ENCODE assay signal across 18 cellular contexts in genomic region chr2:102042196-102043041, GRCh38. TPM values are rescaled to one million over a fixed set of nuclear protein-coding genes. Genes with fewer than 3 reads are reported as not detected.
DNase-seq lines count a peak whose midpoint lies in the region; ATAC-seq, FAIRE-seq and TF ChIP-seq lines count a peak whose summit lies in the region.
"Had no signal": no experiment of that assay in that cellular context is flagged by ENCODE, and none has a peak within 500 bp of the region (broad histone marks: within the 10 kb centered on the region; RNA-seq: fewer than 3 reads in every experiment).

No MANE protein-coding gene starts in this region.

- H3K79me2 ChIP-seq in OCI-LY3 (ENCODE audit: low read length), result no peaks in the 10 kb centered on the region
- no peaks in the 10 kb centered on the region for H3K79me2 ChIP-seq in GM12878 (ENCODE audit: control insufficient read depth, insufficient read depth, low read length)
- H3K79me2 ChIP-seq in parathyroid adenoma, result no peaks in the 10 kb centered on the region

- intact Hi-C loops in activated CD8-positive, alpha-beta T cell treated with anti-CD3 and anti-CD28 coated beads for 36 hours (cut with micrococcal nuclease), result no loop called here
- intact Hi-C loops in GM12878 (cut with micrococcal nuclease; ENCODE audit: unreplicated experiment) (no loop called here), left ventricle myocardium superior (cut with micrococcal nuclease) (no loop called here)

- H3K4me3 Mint-ChIP-seq in activated CD8-positive, alpha-beta T cell treated with anti-CD3 and anti-CD28 coated beads for 36 hours, result no peak overlapping the region
- no peak overlapping the region for H3K4me3 Mint-ChIP-seq in activated CD8-positive, alpha-beta T cell treated with anti-CD3 and anti-CD28 coated beads, Interleukin-2, amount 10 ng/mL, durations not matched to agents 7 days and 5 days

- H3K27ac Mint-ChIP-seq in activated CD8-positive, alpha-beta T cell treated with anti-CD3 and anti-CD28 coated beads for 36 hours, result no peak overlapping the region
- no peak overlapping the region for H3K27ac Mint-ChIP-seq in activated CD8-positive, alpha-beta T cell treated with anti-CD3 and anti-CD28 coated beads, Interleukin-2, amount 10 ng/mL, durations not matched to agents 7 days and 5 days

- TF ChIP-seq CTCF in activated CD8-positive, alpha-beta T cell treated with anti-CD3 and anti-CD28 coated beads for 36 hours (IDR thresholded peaks at IDR 0.05), result peak; percentile 17
- TF ChIP-seq CTCF in OCI-LY3 (IDR thresholded peaks at IDR 0.05; ENCODE audit: low read depth, low read length) (no peak), GM12878 (IDR thresholded peaks at IDR 0.05 in 2 of 3, conservative IDR thresholded peaks at IDR 0.05 in 1 of 3; ENCODE audit: control insufficient read depth in 2 of 3, extremely low read depth in 1 of 3, insufficient read depth in 1 of 3, low read depth in 3 of 3, low read length in 3 of 3) (no peak), parathyroid adenoma (IDR thresholded peaks at IDR 0.05) (no peak)

- SMC1A ChIA-PET in GM12878 (lab: Charles Lee; ENCODE audit: uncharacterized antibody, unreplicated experiment), result interaction anchor here (1.1 to 9.1 kb wide), 8 partner anchors 8 to 69 kb away, joined by 3 to 68 read pairs (median 7); no protein-coding TSS in a partner anchor

- TF ChIP-seq POLR2A in GM12878 (IDR thresholded peaks at IDR 0.05; ENCODE audit: low read depth, low read length), result no peak

- 28% methylated on average over 4 of the region's 4 CpGs for WGBS in GM12878 (ENCODE audit: insufficient coverage, insufficient replicate concordance, low lambda C conversion rate, missing lambda C conversion rate)

- ATAC-seq in activated CD8-positive, alpha-beta T cell treated with anti-CD3 and anti-CD28 coated beads for 36 hours, result peak; percentile 39
- ATAC-seq in activated CD8-positive, alpha-beta T cell treated with anti-CD3 and anti-CD28 coated beads, Interleukin-2, amount 10 ng/mL, durations not matched to agents 7 days and 5 days, result no peak
- peak; percentile 72 for ATAC-seq in GM12878
- ATAC-seq in left ventricle myocardium superior, result no peak

- no peaks in the 10 kb centered on the region for H3K36me3 Mint-ChIP-seq in activated CD8-positive, alpha-beta T cell treated with anti-CD3 and anti-CD28 coated beads for 36 hours (ENCODE audit: low read depth)
- no peaks in the 10 kb centered on the region for H3K36me3 Mint-ChIP-seq in activated CD8-positive, alpha-beta T cell treated with anti-CD3 and anti-CD28 coated beads, Interleukin-2, amount 10 ng/mL, durations not matched to agents 7 days and 5 days (ENCODE audit: low read depth)

- no peaks in the 10 kb centered on the region for H3K36me3 ChIP-seq in OCI-LY3 (replicated peaks; ENCODE audit: low read depth, low read length)
- H3K36me3 ChIP-seq in GM12878 (ENCODE audit: control insufficient read depth in 2 of 2, insufficient read depth in 2 of 2, low read length in 1 of 2), result no peaks in the 10 kb centered on the region
- H3K36me3 ChIP-seq in parathyroid adenoma (ENCODE audit: control insufficient read depth, insufficient read depth, low read length), result no peaks in the 10 kb centered on the region
- no peaks in the 10 kb centered on the region for H3K36me3 ChIP-seq in HAP-1 (replicated peaks)
- H3K36me3 ChIP-seq: BLaER1 treated with 17β-estradiol and CSF1 and Interleukin-3, amounts not matched to agents 10 nM and 100 nM had no signal

- BruUV-seq in GM12878 (replicated peaks; lab: Mats Ljungman, UMichigan), result no TSS peak

- H3K4me3 ChIP-seq in OCI-LY3 (ENCODE audit: low read length), result no peak overlapping the region
- H3K4me3 ChIP-seq in GM12878, result no peak overlapping the region
- no peak overlapping the region for H3K4me3 ChIP-seq in parathyroid adenoma (ENCODE audit: low read depth, low read length)
- H3K4me3 ChIP-seq in HAP-1, result no peak overlapping the region
- H3K4me3 ChIP-seq: BLaER1 treated with 17β-estradiol and CSF1 and Interleukin-3, amounts not matched to agents 10 nM and 100 nM had no signal

- peaks cover 24% of the 10 kb centered on the region for H3K27me3 ChIP-seq in OCI-LY3 (ENCODE audit: low read depth, low read length)
- no peaks in the 10 kb centered on the region for H3K27me3 ChIP-seq in GM12878 (replicated peaks in 1 of 2; ENCODE audit: control insufficient read depth in 2 of 2, insufficient read depth in 2 of 2, low read length in 1 of 2)
- H3K27me3 ChIP-seq in parathyroid adenoma (ENCODE audit: control insufficient read depth, insufficient read depth, low read length), result no peaks in the 10 kb centered on the region
- H3K27me3 ChIP-seq in HAP-1 (ENCODE audit: low read depth), result no peaks in the 10 kb centered on the region

- H3K27me3 Mint-ChIP-seq in activated CD8-positive, alpha-beta T cell treated with anti-CD3 and anti-CD28 coated beads for 36 hours, result peaks cover 13% of the 10 kb centered on the region
- H3K27me3 Mint-ChIP-seq in activated CD8-positive, alpha-beta T cell treated with anti-CD3 and anti-CD28 coated beads, Interleukin-2, amount 10 ng/mL, durations not matched to agents 7 days and 5 days (ENCODE audit: low read depth), result peaks cover 38% of the 10 kb centered on the region

- TF ChIP-seq EP300 in GM12878 (IDR thresholded peaks at IDR 0.05; ENCODE audit: borderline replicate concordance in 1 of 2, control insufficient read depth in 1 of 2, low read depth in 2 of 2, low read length in 2 of 2), result no peak

- H3K4me1 Mint-ChIP-seq in activated CD8-positive, alpha-beta T cell treated with anti-CD3 and anti-CD28 coated beads for 36 hours (ENCODE audit: low read depth), result peaks cover 18% of the 10 kb centered on the region
- peaks cover 22% of the 10 kb centered on the region for H3K4me1 Mint-ChIP-seq in activated CD8-positive, alpha-beta T cell treated with anti-CD3 and anti-CD28 coated beads, Interleukin-2, amount 10 ng/mL, durations not matched to agents 7 days and 5 days (ENCODE audit: low read depth)

- no peak overlapping the region for H2AFZ ChIP-seq in OCI-LY3 (ENCODE audit: low read depth, low read length)
- H2AFZ ChIP-seq in GM12878 (ENCODE audit: control insufficient read depth, low read depth, low read length), result no peak overlapping the region
- H2AFZ ChIP-seq in parathyroid adenoma, result peak overlapping the region; percentile 52

- POLR2A ChIA-PET in activated CD8-positive, alpha-beta T cell treated with anti-CD3 and anti-CD28 coated beads for 36 hours (lab: Charles Lee), result no interaction called here
- POLR2A ChIA-PET in activated CD8-positive, alpha-beta T cell treated with anti-CD3 and anti-CD28 coated beads, Interleukin-2, amount 10 ng/mL, durations not matched to agents 7 days and 5 days (lab: Charles Lee), result no interaction called here
- POLR2A ChIA-PET in GM12878 (lab: Charles Lee), result interaction anchor here (1.3 kb wide), 1 partner anchor 16 kb away, joined by 4 read pairs; no protein-coding TSS in a partner anchor

- no peaks in the 10 kb centered on the region for H4K20me1 ChIP-seq in OCI-LY3 (ENCODE audit: insufficient read depth, low read length)
- H4K20me1 ChIP-seq in GM12878 (ENCODE audit: control insufficient read depth, insufficient read depth), result no peaks in the 10 kb centered on the region
- H4K20me1 ChIP-seq: BLaER1 treated with 17β-estradiol and CSF1 and Interleukin-3, amounts not matched to agents 10 nM and 100 nM had no signal

- H3K4me1 ChIP-seq in OCI-LY3 (ENCODE audit: low read length), result peaks cover 37% of the 10 kb centered on the region
- no peaks in the 10 kb centered on the region for H3K4me1 ChIP-seq in GM12878 (ENCODE audit: control insufficient read depth, insufficient read depth, low read length)
- peaks cover 27% of the 10 kb centered on the region for H3K4me1 ChIP-seq in parathyroid adenoma
- no peaks in the 10 kb centered on the region for H3K4me1 ChIP-seq in HAP-1

- in situ Hi-C loops in GM12878 (cut with MboI), result no loop called here
- in situ Hi-C loops in HAP-1 (cut with MboI; ENCODE audit: low sequenced_read_pairs), result no loop called here

- H3K9me3 Mint-ChIP-seq in activated CD8-positive, alpha-beta T cell treated with anti-CD3 and anti-CD28 coated beads for 36 hours, result no peaks in the 10 kb centered on the region
- no peaks in the 10 kb centered on the region for H3K9me3 Mint-ChIP-seq in activated CD8-positive, alpha-beta T cell treated with anti-CD3 and anti-CD28 coated beads, Interleukin-2, amount 10 ng/mL, durations not matched to agents 7 days and 5 days (ENCODE audit: insufficient read depth)

- DNase-seq in activated CD8-positive, alpha-beta T cell treated with anti-CD3 and anti-CD28 coated beads for 36 hours, result no peak
- DNase-seq in activated CD8-positive, alpha-beta T cell treated with anti-CD3 and anti-CD28 coated beads, Interleukin-2, amount 10 ng/mL, durations not matched to agents 7 days and 5 days, result no peak
- no peak for DNase-seq in GM12878 (ENCODE audit: low read depth, low spot score)
- DNase-seq in left ventricle myocardium superior, result no peak
- no peak for DNase-seq in stimulated activated CD4-positive, alpha-beta T cell treated with anti-CD3 and anti-CD28 coated beads, Interleukin-4, amount 100 ng/mL, for 24 hours
- no peak for DNase-seq in HAP-1 (ENCODE audit: low spot score in 2 of 2)
- DNase-seq: DMS79 treated with DMSO at 0.1 percent for 48 hours, KG1, NCI-H1417 treated with DMSO at 0.1 percent for 48 hours, NCI-H2029, NCI-H2171, NCI-H82 had no signal

- TF ChIP-seq RAD21 in GM12878 (IDR thresholded peaks at IDR 0.05; ENCODE audit: insufficient read depth, low read depth, low read length), result no peak

- H3K9me3 ChIP-seq in OCI-LY3 (ENCODE audit: insufficient read depth, low read length) (no peaks in the 10 kb centered on the region), GM12878 (replicated peaks; ENCODE audit: control insufficient read depth, insufficient read depth, low read length) (peaks cover 2% of the 10 kb centered on the region; the same call in 1 of the 3 replicates), parathyroid adenoma (ENCODE audit: control insufficient read depth, low read length) (no peaks in the 10 kb centered on the region), HAP-1 (no peaks in the 10 kb centered on the region)

- H3K9ac ChIP-seq in OCI-LY3 (ENCODE audit: low read length) (no peak overlapping the region), GM12878 (ENCODE audit: control insufficient read depth, insufficient read depth, low read length) (no peak overlapping the region), parathyroid adenoma (no peak overlapping the region)
- H3K9ac ChIP-seq: BLaER1 treated with 17β-estradiol and CSF1 and Interleukin-3, amounts not matched to agents 10 nM and 100 nM had no signal

- RAD21 ChIA-PET in GM12878 (lab: Charles Lee; ENCODE audit: unreplicated experiment), result interaction anchor here (1.0 to 1.6 kb wide), 3 partner anchors 15 to 38 kb away, joined by 5 to 11 read pairs (median 5); no protein-coding TSS in a partner anchor

- no peak for FAIRE-seq in GM12878 (lab: Jason Lieb, UNC)
- FAIRE-seq: A204.1, GM18507 had no signal

- CTCF ChIA-PET in activated CD8-positive, alpha-beta T cell treated with anti-CD3 and anti-CD28 coated beads for 36 hours (lab: Charles Lee), result interaction anchor here (0.6 to 0.9 kb wide), 2 partner anchors 77 to 198 kb away, joined by 3 read pairs; no protein-coding TSS in a partner anchor
- CTCF ChIA-PET in activated CD8-positive, alpha-beta T cell treated with anti-CD3 and anti-CD28 coated beads, Interleukin-2, amount 10 ng/mL, durations not matched to agents 7 days and 5 days (lab: Charles Lee), result no interaction called here
- CTCF ChIA-PET in GM12878 (lab: Yijun Ruan, JAX), result interaction anchor here (0.9 to 2.3 kb wide), 3 partner anchors 8 to 15 kb away, joined by 4 to 9 read pairs (median 8); no protein-coding TSS in a partner anchor

- H3K27ac ChIP-seq in OCI-LY3 (ENCODE audit: low read length) (no peak overlapping the region), GM12878 (ENCODE audit: control insufficient read depth, insufficient read depth) (no peak overlapping the region), parathyroid adenoma (no peak overlapping the region)

- H3K4me2 ChIP-seq in OCI-LY3 (ENCODE audit: low read length) (peak overlapping the region; percentile 16; the same call in 1 of the 2 replicates), GM12878 (ENCODE audit: control insufficient read depth, insufficient read depth) (no peak overlapping the region), parathyroid adenoma (ENCODE audit: low read length) (no peak overlapping the region)

RNA-seq across cellular contexts. Expression of gene IL1R2, which starts 50.7 kb away (rescaled TPM):
- 1 to 10 TPM in 1 of 2 experiments, not detected in 1; 1.1 TPM for total RNA-seq in activated CD8-positive, alpha-beta T cell treated with anti-CD3 and anti-CD28 coated beads for 36 hours
- not detected for total RNA-seq in activated CD8-positive, alpha-beta T cell treated with anti-CD3 and anti-CD28 coated beads, Interleukin-2, amount 10 ng/mL, durations not matched to agents 7 days and 5 days
- total RNA-seq in GM12878 (2013; cell fraction: nucleolus; rRNA removed), result 2.3 and 4.4 TPM in 2 replicates
- 0.33 and 1.4 TPM in 2 replicates for total RNA-seq in GM12878 (2014; rRNA removed)
- total RNA-seq in GM12878 (2014; rRNA removed; fragmentation: Illumina TruSeq; extraction: Trizol), result 0.41 and 0.54 TPM in 2 replicates
- 0.35 and 0.64 TPM in 2 replicates for total RNA-seq in GM12878 (2021)
- polyA plus RNA-seq in GM12878 (2011; ENCODE audit: low read depth), result 3.1 TPM
- 6.4 and 7.1 TPM in 2 replicates for polyA plus RNA-seq in GM12878 (2011; rRNA removed)
- polyA plus RNA-seq in GM12878 (2011; cell fraction: cytosol; rRNA removed), result 6.0 and 7.2 TPM in 2 replicates
- 4.4 and 4.8 TPM in 2 replicates for polyA plus RNA-seq in GM12878 (2011; cell fraction: nucleus; rRNA removed)
- polyA plus RNA-seq in GM12878 (2012), result 2.5 and 5.5 TPM in 2 replicates
- polyA plus RNA-seq in GM12878 (2014; fragmentation: Illumina TruSeq; extraction: Trizol), result 0.53 and 0.71 TPM in 2 replicates
- under 1 TPM; 0.44 to 0.60 TPM for polyA plus RNA-seq in GM12878 (2014; fragmentation: Nextera tagmentation; extraction: Ambion mirVana)
- polyA plus RNA-seq in GM12878 (2014; rRNA removed), result 0.36 and 0.55 TPM in 2 replicates
- polyA plus RNA-seq in GM12878 (2016; fragmentation: Nextera tagmentation; extraction: Ambion mirVana), result 1 to 10 TPM; 2.2 to 2.6 TPM
- 3.3 and 4.2 TPM in 2 replicates for polyA minus RNA-seq in GM12878 (2011; rRNA and poly(A)+ RNA removed)
- polyA minus RNA-seq in GM12878 (2011; cell fraction: cytosol; rRNA and poly(A)+ RNA removed), result 2.0 TPM in 1 of 2 replicates, not detected in the other
- polyA minus RNA-seq in GM12878 (2011; cell fraction: nucleus; rRNA and poly(A)+ RNA removed), result 1.1 and 1.5 TPM in 2 replicates
- 1.4 TPM for total RNA-seq in left ventricle myocardium superior
- total RNA-seq: G401 had no signal

Comparison
In these comparisons a context has a peak if more than half of its experiments do, and no peak if none do; other contexts are left out.
1. ATAC-seq: peak in activated CD8-positive, alpha-beta T cell treated with anti-CD3 and anti-CD28 coated beads for 36 hours (single experiment) and GM12878 (single experiment); none in activated CD8-positive, alpha-beta T cell treated with anti-CD3 and anti-CD28 coated beads, Interleukin-2, amount 10 ng/mL, durations not matched to agents 7 days and 5 days (single experiment) and left ventricle myocardium superior (single experiment).